13 cellular contexts compared by ENCODE assay signal in the genomic region with DNA sequence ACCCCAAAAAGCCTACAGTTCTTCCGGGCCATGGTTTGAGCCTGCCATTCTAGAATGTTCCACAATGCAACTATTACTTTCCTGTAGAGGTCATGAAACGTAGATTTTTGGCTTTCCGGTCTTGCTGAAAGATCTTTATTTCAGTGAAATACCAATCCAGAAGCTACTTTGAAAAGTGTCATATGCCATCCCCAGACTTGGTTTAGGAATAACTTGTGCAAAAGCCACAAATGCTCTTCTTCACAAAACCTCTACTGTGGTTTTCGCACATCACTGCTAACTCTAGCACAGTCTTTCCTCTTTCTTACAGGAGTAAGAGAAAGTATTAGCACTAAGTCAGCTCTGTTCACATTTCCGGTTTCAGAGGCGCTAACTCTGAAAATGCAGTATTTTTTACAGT. TPM values are rescaled to one million over a fixed set of nuclear protein-coding genes. Genes with fewer than 3 reads are reported as not detected.
DNase-seq lines count a peak whose midpoint lies in the region; ATAC-seq and TF ChIP-seq lines count a peak whose summit lies in the region.
"Had no signal": no experiment of that assay in that cellular context is flagged by ENCODE, and none has a peak within 500 bp of the region (broad histone marks: within the 10 kb centered on the region; RNA-seq: fewer than 3 reads in every experiment).

No MANE protein-coding gene starts in this region.

- peak overlapping the region; percentile 25 for H3K4me3 Mint-ChIP-seq in activated naive CD8-positive, alpha-beta T cell treated with anti-CD3 and anti-CD28 coated beads for 36 hours
- H3K4me3 Mint-ChIP-seq: nephron had no signal

- BruUV-seq in PC-9 (replicated peaks; lab: Mats Ljungman, UMichigan) = no TSS peak

- H3K4me1 ChIP-seq in DND-41 (ENCODE audit: insufficient read depth, low read length) (peaks cover 35% of the 10 kb centered on the region), PC-9 (replicated peaks; ENCODE audit: insufficient read depth) (no peaks in the 10 kb centered on the region)

- H3K36me3 Mint-ChIP-seq in activated naive CD8-positive, alpha-beta T cell treated with anti-CD3 and anti-CD28 coated beads for 36 hours = peaks cover 2% of the 10 kb centered on the region

- H3K9me3 ChIP-seq in DND-41 (ENCODE audit: insufficient read depth, low read length, severe bottlenecking) (no peaks in the 10 kb centered on the region), PC-9 (ENCODE audit: insufficient read depth, low read depth) (no peaks in the 10 kb centered on the region)
- H3K9me3 ChIP-seq: upper lobe of left lung had no signal

- CTCF ChIA-PET in PC-9 (lab: Charles Lee) = no interaction called here

- DNase-seq in DND-41 = peak; percentile 41
- no peak for DNase-seq in activated naive CD8-positive, alpha-beta T cell treated with anti-CD3 and anti-CD28 coated beads for 36 hours
- DNase-seq in amygdala (lab: John Stamatoyannopoulos, UW) = no peak
- no peak for DNase-seq in PC-9
- no peak for DNase-seq in NCI-H2029 treated with DMSO at 0.1 percent for 48 hours (lab: John Stamatoyannopoulos, UW)
- DNase-seq in SKM-1 (lab: John Stamatoyannopoulos, UW; ENCODE audit: unreplicated experiment) = no peak
- DNase-seq: COR-L47; NCI-H226; stimulated activated CD4-positive, alpha-beta T cell treated with anti-CD3 and anti-CD28 coated beads, Interleukin-1b, Interleukin-23, amount 100 ng/mL, for 48 hours; upper lobe of left lung had no signal

- no peaks in the 10 kb centered on the region for H4K20me1 ChIP-seq in DND-41 (ENCODE audit: insufficient read depth, low read length)
- no peaks in the 10 kb centered on the region for H4K20me1 ChIP-seq in PC-9 (ENCODE audit: insufficient read depth)

- POLR2A ChIA-PET in PC-9 (lab: Charles Lee; ENCODE audit: unreplicated experiment) = no interaction called here

- no peaks in the 10 kb centered on the region for H3F3A ChIP-seq in PC-9 (ENCODE audit: insufficient read depth, low read depth)

- peak overlapping the region; percentile 60 for H3K4me2 ChIP-seq in DND-41 (ENCODE audit: insufficient read depth, low read length)
- no peak overlapping the region for H3K4me2 ChIP-seq in PC-9

- no peaks in the 10 kb centered on the region for H3K27me3 Mint-ChIP-seq in activated naive CD8-positive, alpha-beta T cell treated with anti-CD3 and anti-CD28 coated beads for 36 hours

- H3K27me3 ChIP-seq in DND-41 (ENCODE audit: insufficient read depth, low read length, poor library complexity) = no peaks in the 10 kb centered on the region
- H3K27me3 ChIP-seq in PC-9 (ENCODE audit: insufficient read depth, low read depth) = 0 out of 2 replicates have a peak, but pooled peaks cover 11% of the 10 kb centered on the region
- H3K27me3 ChIP-seq: upper lobe of left lung had no signal

- peaks cover 54% of the 10 kb centered on the region for H3K4me1 Mint-ChIP-seq in activated naive CD8-positive, alpha-beta T cell treated with anti-CD3 and anti-CD28 coated beads for 36 hours

- peak overlapping the region; percentile 83 for H3K27ac Mint-ChIP-seq in activated naive CD8-positive, alpha-beta T cell treated with anti-CD3 and anti-CD28 coated beads for 36 hours

- peak overlapping the region; percentile 56; the same call in 1 of the 2 replicates for H2AFZ ChIP-seq in DND-41 (ENCODE audit: low read depth, low read length)
- no peak overlapping the region for H2AFZ ChIP-seq in PC-9

- H3K79me2 ChIP-seq in DND-41 (ENCODE audit: insufficient read depth, low read length) (no peaks in the 10 kb centered on the region), PC-9 (ENCODE audit: low read depth) (no peaks in the 10 kb centered on the region)

- H3K9me2 ChIP-seq in PC-9 (ENCODE audit: insufficient read depth) = no peaks in the 10 kb centered on the region; the same call in 1 of the 2 replicates

- H3K27ac ChIP-seq in DND-41 (ENCODE audit: low read length) (peak overlapping the region; percentile 69), PC-9 (no peak overlapping the region)
- H3K27ac ChIP-seq: upper lobe of left lung had no signal

- peaks cover 6% of the 10 kb centered on the region for H3K9me3 Mint-ChIP-seq in activated naive CD8-positive, alpha-beta T cell treated with anti-CD3 and anti-CD28 coated beads for 36 hours

- TF ChIP-seq CTCF in DND-41 (IDR thresholded peaks at IDR 0.05; ENCODE audit: borderline replicate concordance, extremely low read depth, low read length, poor library complexity, severe bottlenecking) (no peak), PC-9 (conservative IDR thresholded peaks at IDR 0.05) (no peak)

- peak overlapping the region; percentile 21; the same call in 1 of the 2 replicates for H3K9ac ChIP-seq in DND-41 (ENCODE audit: low read depth, low read length)

- intact Hi-C loops in PC-9 (cut with micrococcal nuclease; ENCODE audit: unreplicated experiment) = no loop called here

- peak overlapping the region in 1 of 2 experiments; percentile 30; a peak in 1 of 4 replicates for H3K4me3 ChIP-seq in DND-41 (ENCODE audit: low read depth in 1 of 2, low read length in 2 of 2)
- no peak overlapping the region for H3K4me3 ChIP-seq in PC-9
- H3K4me3 ChIP-seq: upper lobe of left lung had no signal

- H3K36me3 ChIP-seq in DND-41 (ENCODE audit: insufficient read depth, low read length) = no peaks in the 10 kb centered on the region
- no peaks in the 10 kb centered on the region for H3K36me3 ChIP-seq in PC-9 (ENCODE audit: low read depth)
- H3K36me3 ChIP-seq: upper lobe of left lung had no signal

- ATAC-seq in DND-41 (ENCODE audit: insufficient read depth, low read depth) (peak; percentile 94), GM19328 (IDR thresholded peaks at IDR 0.05; ENCODE audit: unreplicated experiment) (peak; percentile 57), HG03342 (IDR thresholded peaks at IDR 0.05; ENCODE audit: unreplicated experiment) (peak; percentile 63)

RNA-seq across cellular contexts. Expression of gene CD40LG, which starts 12.7 kb away (rescaled TPM):
- total RNA-seq in activated naive CD8-positive, alpha-beta T cell treated with anti-CD3 and anti-CD28 coated beads for 36 hours = 1 to 10 TPM; 2.3 to 2.6 TPM
- total RNA-seq in PC-9 (2021) = not detected in 2 replicates
